ENCODE assay signal across 11 cellular contexts in genomic region chr5:123120197-123120596, GRCh38. TPM values are rescaled to one million over a fixed set of nuclear protein-coding genes. Genes with fewer than 3 reads are reported as not detected.
A peak's percentile ranks its signal among the peaks of the same experiment; 100 is the strongest.
DNase-seq lines count a peak whose midpoint lies in the region; ATAC-seq and TF ChIP-seq lines count a peak whose summit lies in the region.
"Had no signal": no experiment of that assay in that cellular context is flagged by ENCODE, and none has a peak within 500 bp of the region (broad histone marks: within the 10 kb centered on the region; RNA-seq: fewer than 3 reads in every experiment).

No MANE protein-coding gene starts in this region.

- H3K23ac ChIP-seq in H9 (ENCODE audit: insufficient read length, low read depth, low read length), result no peak overlapping the region

- no peak overlapping the region for H2BK12ac ChIP-seq in H9 (ENCODE audit: insufficient read length, low read depth, low read length)

- peaks cover 20 to 34% of the 10 kb centered on the region in 2 experiments for H3K4me1 Mint-ChIP-seq in H9
- H3K4me1 Mint-ChIP-seq in stimulated activated memory B cell treated with anti-CD40 and anti-IgM and Interleukin-4, amounts not matched to agents 10 μg/mL and 1 μg/mL and 100 μg/mL, for 72 hours, result peaks cover 7% of the 10 kb centered on the region
- H3K4me1 Mint-ChIP-seq in naive thymus-derived CD8-positive, alpha-beta T cell, result no peaks in the 10 kb centered on the region

- peak overlapping the region in 2 of 3 experiments; percentile 22 to 28; a peak in 4 of 7 replicates for H3K27ac Mint-ChIP-seq in H9
- no peak overlapping the region for H3K27ac Mint-ChIP-seq in stimulated activated memory B cell treated with anti-CD40 and anti-IgM and Interleukin-4, amounts not matched to agents 10 μg/mL and 1 μg/mL and 100 μg/mL, for 72 hours
- H3K27ac Mint-ChIP-seq in naive thymus-derived CD8-positive, alpha-beta T cell, result no peak overlapping the region
- H3K27ac Mint-ChIP-seq: activated CD8-positive, alpha-beta memory T cell treated with anti-CD3 and anti-CD28 coated beads, Interleukin-2, amount 10 ng/mL, durations not matched to agents 7 days and 5 days had no signal

- no peaks in the 10 kb centered on the region for H3K79me1 ChIP-seq in H9 (ENCODE audit: insufficient read depth, low read depth, low read length, poor library complexity, severe bottlenecking)

- CTCF ChIA-PET in AG04450 (lab: Charles Lee), result interaction anchor here (1.7 kb wide), 1 partner anchor 37 kb away, joined by 7 read pairs; no protein-coding TSS in a partner anchor

- no peak overlapping the region for H3K4ac ChIP-seq in H9 (ENCODE audit: low read depth, low read length)

- no peak overlapping the region for H2BK120ac ChIP-seq in H9 (ENCODE audit: low read depth, low read length, poor library complexity, severe bottlenecking)

- no peak overlapping the region for H2BK15ac ChIP-seq in H9 (ENCODE audit: low read depth, low read length)

- no peaks in the 10 kb centered on the region for H4K20me1 ChIP-seq in H9 (ENCODE audit: control insufficient read depth, insufficient read depth, insufficient read length)

- no peaks in the 10 kb centered on the region for H3K79me2 ChIP-seq in H9 (ENCODE audit: insufficient read depth, low read length)
- H3K79me2 ChIP-seq: parathyroid adenoma had no signal

- DNase-seq in AG04450 (ENCODE audit: low read depth, low spot score), result no peak
- no peak for DNase-seq in H9
- peak; percentile 36 for DNase-seq in SW480 (ENCODE audit: low spot score)
- DNase-seq in iPS-NIHi11 (ENCODE audit: low spot score), result peak; percentile 49
- DNase-seq in dedifferentiated amniotic fluid mesenchymal stem cell (ENCODE audit: extremely low spot score), result no peak
- no peak for DNase-seq in naive thymus-derived CD8-positive, alpha-beta T cell
- DNase-seq: activated CD8-positive, alpha-beta memory T cell treated with anti-CD3 and anti-CD28 coated beads, Interleukin-2, amount 10 ng/mL, durations not matched to agents 7 days and 5 days; cortex of kidney had no signal

- no peak overlapping the region for H2AK5ac ChIP-seq in H9 (ENCODE audit: insufficient read length, low read length)

- no peak overlapping the region for H3K27ac ChIP-seq in AG04450 (ENCODE audit: low read depth, low read length)
- H3K27ac ChIP-seq in H9 (ENCODE audit: insufficient read length, low read depth, low read length), result no peak overlapping the region
- H3K27ac ChIP-seq: parathyroid adenoma had no signal

- H3K9ac ChIP-seq in H9 (ENCODE audit: extremely low read depth, insufficient read length, low read length), result no peak overlapping the region
- H3K9ac ChIP-seq: parathyroid adenoma had no signal

- no peak overlapping the region for H4K8ac ChIP-seq in H9 (replicated peaks; ENCODE audit: insufficient read length, low read depth, low read length)

- H3K27me3 Mint-ChIP-seq in H9 (ENCODE audit: low read depth), result peaks cover 11% of the 10 kb centered on the region
- H3K27me3 Mint-ChIP-seq in stimulated activated memory B cell treated with anti-CD40 and anti-IgM and Interleukin-4, amounts not matched to agents 10 μg/mL and 1 μg/mL and 100 μg/mL, for 72 hours, result peaks cover 53% of the 10 kb centered on the region
- H3K27me3 Mint-ChIP-seq in naive thymus-derived CD8-positive, alpha-beta T cell, result peaks cover 12 to 31% (median 21%) of the 10 kb centered on the region in 5 donors

- POLR2A ChIA-PET in AG04450 (lab: Yijun Ruan, JAX), result interaction anchor here (0.6 to 2.2 kb wide), 3 partner anchors 37 to 1545 kb away, joined by 4 to 19 read pairs (median 5); no protein-coding TSS in a partner anchor
- POLR2A ChIA-PET in naive thymus-derived CD8-positive, alpha-beta T cell (lab: Charles Lee), result interaction anchor here (0.5 kb wide), 1 partner anchor 238 kb away, joined by 3 read pairs; no protein-coding TSS in a partner anchor

- H2BK5ac ChIP-seq in H9 (ENCODE audit: insufficient read length, low read length), result no peak overlapping the region

- H4K91ac ChIP-seq in H9 (ENCODE audit: insufficient read length, low read depth, low read length), result no peak overlapping the region

- no peak overlapping the region for H3K56ac ChIP-seq in H9 (ENCODE audit: insufficient read length, low read depth, low read length)

- no peaks in the 10 kb centered on the region for H3K9me3 Mint-ChIP-seq in H9
- no peaks in the 10 kb centered on the region for H3K9me3 Mint-ChIP-seq in stimulated activated memory B cell treated with anti-CD40 and anti-IgM and Interleukin-4, amounts not matched to agents 10 μg/mL and 1 μg/mL and 100 μg/mL, for 72 hours
- peaks cover 0 to 8% (median 0%) of the 10 kb centered on the region in 9 donors for H3K9me3 Mint-ChIP-seq in naive thymus-derived CD8-positive, alpha-beta T cell

- no peak overlapping the region for H3K4me3 Mint-ChIP-seq in H9
- no peak overlapping the region for H3K4me3 Mint-ChIP-seq in stimulated activated memory B cell treated with anti-CD40 and anti-IgM and Interleukin-4, amounts not matched to agents 10 μg/mL and 1 μg/mL and 100 μg/mL, for 72 hours
- no peak overlapping the region for H3K4me3 Mint-ChIP-seq in naive thymus-derived CD8-positive, alpha-beta T cell
- H3K4me3 Mint-ChIP-seq: activated CD8-positive, alpha-beta memory T cell treated with anti-CD3 and anti-CD28 coated beads, Interleukin-2, amount 10 ng/mL, durations not matched to agents 7 days and 5 days had no signal

- H3K4me3 ChIP-seq in AG04450 (ENCODE audit: low read depth, low read length), result no peak overlapping the region

- no peak overlapping the region for H3K4me2 ChIP-seq in H9 (ENCODE audit: insufficient read depth, insufficient read length, low read length)

- H2BK20ac ChIP-seq in H9 (ENCODE audit: low read depth, low read length, poor library complexity, severe bottlenecking), result no peak overlapping the region

- no peak overlapping the region for H3K14ac ChIP-seq in H9 (ENCODE audit: insufficient read depth, low read length)

- H3K18ac ChIP-seq in H9 (ENCODE audit: insufficient read length, low read depth, low read length), result no peak overlapping the region

- no peaks in the 10 kb centered on the region for H3K36me3 Mint-ChIP-seq in H9 (ENCODE audit: insufficient read depth in 1 of 3, low read depth in 3 of 3)
- H3K36me3 Mint-ChIP-seq in stimulated activated memory B cell treated with anti-CD40 and anti-IgM and Interleukin-4, amounts not matched to agents 10 μg/mL and 1 μg/mL and 100 μg/mL, for 72 hours, result no peaks in the 10 kb centered on the region
- H3K36me3 Mint-ChIP-seq in naive thymus-derived CD8-positive, alpha-beta T cell, result no peaks in the 10 kb centered on the region
- H3K36me3 Mint-ChIP-seq: activated CD8-positive, alpha-beta memory T cell treated with anti-CD3 and anti-CD28 coated beads, Interleukin-2, amount 10 ng/mL, durations not matched to agents 7 days and 5 days had no signal

- WGBS in H9 (ENCODE audit: extremely low coverage, insufficient read length, low lambda C conversion rate), result no CpG with 5 or more reads among the region's 3 CpGs

- ATAC-seq in stimulated activated memory B cell treated with anti-CD40 and anti-IgM and Interleukin-4, amounts not matched to agents 10 μg/mL and 1 μg/mL and 100 μg/mL, for 72 hours, result no peak
- no peak for ATAC-seq in naive thymus-derived CD8-positive, alpha-beta T cell
- ATAC-seq in GM18498 (IDR thresholded peaks at IDR 0.05; ENCODE audit: unreplicated experiment), result no peak
- ATAC-seq: activated CD8-positive, alpha-beta memory T cell treated with anti-CD3 and anti-CD28 coated beads, Interleukin-2, amount 10 ng/mL, durations not matched to agents 7 days and 5 days had no signal

- H3K4me1 ChIP-seq in H9 (ENCODE audit: insufficient read depth, low read length), result no peaks in the 10 kb centered on the region
- H3K4me1 ChIP-seq: parathyroid adenoma had no signal

- TF ChIP-seq CTCF in AG04450 (IDR thresholded peaks at IDR 0.05; ENCODE audit: low read depth, low read length), result peak; percentile 31
- peak; percentile 56 for TF ChIP-seq CTCF in H9 (conservative IDR thresholded peaks at IDR 0.05)

- H3K27me3 ChIP-seq in AG04450 (ENCODE audit: control insufficient read depth, insufficient read depth, low read length), result no peaks in the 10 kb centered on the region
- H3K27me3 ChIP-seq in H9 (ENCODE audit: insufficient read depth, low read length), result no peaks in the 10 kb centered on the region

- H3K9me3 ChIP-seq in AG04450 (ENCODE audit: control insufficient read depth, insufficient read depth, low read length) (no peaks in the 10 kb centered on the region), H9 (ENCODE audit: control insufficient read depth, low read depth, low read length) (no peaks in the 10 kb centered on the region)

- no peak overlapping the region for H4K5ac ChIP-seq in H9 (ENCODE audit: insufficient read length, low read depth, low read length)

- no peaks in the 10 kb centered on the region for H3K23me2 ChIP-seq in H9 (ENCODE audit: insufficient read length, low read depth, low read length, poor library complexity, severe bottlenecking)

- H2AFZ ChIP-seq in H9 (ENCODE audit: low read length), result no peak overlapping the region
- H2AFZ ChIP-seq: parathyroid adenoma had no signal

- H3T11ph ChIP-seq in H9 (ENCODE audit: low read length), result no peak overlapping the region

RNA-seq across cellular contexts. Expression of gene PRDM6, which starts 31.2 kb away (rescaled TPM):
- polyA plus RNA-seq in AG04450 (2011; rRNA removed), result 2.7 and 3.4 TPM in 2 replicates
- 5.4 and 5.8 TPM in 2 replicates for polyA minus RNA-seq in AG04450 (2011; rRNA and poly(A)+ RNA removed)
- 0.15 and 0.17 TPM in 2 replicates for total RNA-seq in H9 (2021)
- total RNA-seq in naive thymus-derived CD8-positive, alpha-beta T cell, result not detected
- not detected for polyA plus RNA-seq in naive thymus-derived CD8-positive, alpha-beta T cell
- total RNA-seq: activated CD8-positive, alpha-beta memory T cell treated with anti-CD3 and anti-CD28 coated beads, Interleukin-2, amount 10 ng/mL, durations not matched to agents 7 days and 5 days had no signal

Comparison
In these comparisons a context has a peak if more than half of its experiments do, and no peak if none do; other contexts are left out.
1. DNase-seq: peak in SW480 (single experiment) and iPS-NIHi11 (single experiment); none in AG04450 (single experiment), H9 (single experiment), dedifferentiated amniotic fluid mesenchymal stem cell (single experiment) and naive thymus-derived CD8-positive, alpha-beta T cell (0 of 10).
2. H3K27ac Mint-ChIP-seq: peak in H9 (2 of 3); none in stimulated activated memory B cell treated with anti-CD40 and anti-IgM and Interleukin-4, amounts not matched to agents 10 μg/mL and 1 μg/mL and 100 μg/mL, for 72 hours (single experiment) and naive thymus-derived CD8-positive, alpha-beta T cell (0 of 10).